26 cellular contexts compared by ENCODE assay signal in genomic region chr6:75794954-75795739, GRCh38. TPM values are rescaled to one million over a fixed set of nuclear protein-coding genes. Genes with fewer than 3 reads are reported as not detected.
DNase-seq lines count a peak whose midpoint lies in the region; ATAC-seq and TF ChIP-seq lines count a peak whose summit lies in the region.
"Had no signal": no experiment of that assay in that cellular context is flagged by ENCODE, and none has a peak within 500 bp of the region (broad histone marks: within the 10 kb centered on the region; RNA-seq: fewer than 3 reads in every experiment).

No MANE protein-coding gene starts in this region.

- dilution Hi-C loops in mammary epithelial cell (cut with HindIII; ENCODE audit: low sequenced_read_pairs) = no loop called here

- H3K4me2 ChIP-seq in mammary epithelial cell (ENCODE audit: insufficient read depth, low read depth, low read length) = peak overlapping the region; percentile 46

- H3K9me3 Mint-ChIP-seq in MCF 10A (ENCODE audit: unreplicated experiment) (no peaks in the 10 kb centered on the region), neural crest cell (no peaks in the 10 kb centered on the region), endothelial cell (ENCODE audit: unreplicated experiment) (no peaks in the 10 kb centered on the region)
- H3K9me3 Mint-ChIP-seq: effector memory CD8-positive, alpha-beta T cell; IgD-negative memory B cell had no signal

- H3K9ac ChIP-seq in mammary epithelial cell (ENCODE audit: insufficient read depth, low read length) (no peak overlapping the region), colonic mucosa (ENCODE audit: low read depth in 2 of 2, low read length in 2 of 2) (no peak overlapping the region)

- POLR2A ChIA-PET in MCF 10A (lab: Yijun Ruan, JAX) = no interaction called here

- H3K4me3 ChIP-seq in mammary epithelial cell (replicated peaks in 1 of 3; ENCODE audit: insufficient read depth in 1 of 3, low read depth in 2 of 3, low read length in 3 of 3) (no peak overlapping the region), fibroblast of mammary gland (ENCODE audit: control insufficient read depth, low read depth, low read length) (no peak overlapping the region), colonic mucosa (no peak overlapping the region)
- H3K4me3 ChIP-seq: esophagus squamous epithelium, SJSA1, spleen, transverse colon had no signal

- H3K27ac Mint-ChIP-seq in MCF 10A (ENCODE audit: low read depth, unreplicated experiment) (no peak overlapping the region), neural crest cell (ENCODE audit: unreplicated experiment) (peak overlapping the region; percentile 54), endothelial cell (ENCODE audit: unreplicated experiment) (no peak overlapping the region)
- H3K27ac Mint-ChIP-seq: effector memory CD8-positive, alpha-beta T cell; IgD-negative memory B cell; T-helper 17 cell had no signal

- H3K36me3 Mint-ChIP-seq in MCF 10A (ENCODE audit: insufficient read depth, unreplicated experiment) (peaks cover 6% of the 10 kb centered on the region), neural crest cell (ENCODE audit: low read depth) (no peaks in the 10 kb centered on the region), endothelial cell (ENCODE audit: low read depth, unreplicated experiment) (no peaks in the 10 kb centered on the region)

- no peaks in the 10 kb centered on the region for H3K36me3 ChIP-seq in mammary epithelial cell (ENCODE audit: insufficient read depth, low read length)
- no peaks in the 10 kb centered on the region for H3K36me3 ChIP-seq in colonic mucosa
- H3K36me3 ChIP-seq: BE2C, esophagus squamous epithelium, SJSA1, spleen, transverse colon had no signal

- BruUV-seq in mammary epithelial cell (replicated peaks; lab: Mats Ljungman, UMichigan) = no TSS peak
- BruUV-seq in MCF 10A (replicated peaks; lab: Mats Ljungman, UMichigan) = no TSS peak

- CTCF ChIA-PET in mammary epithelial cell (lab: Charles Lee; ENCODE audit: low non-redundant PET) = no interaction called here
- CTCF ChIA-PET in MCF 10A (lab: Yijun Ruan, JAX) = no interaction called here

- no peak overlapping the region for H3K4me3 Mint-ChIP-seq in MCF 10A (ENCODE audit: unreplicated experiment)
- H3K4me3 Mint-ChIP-seq in neural crest cell = no peak overlapping the region
- no peak overlapping the region for H3K4me3 Mint-ChIP-seq in endothelial cell (ENCODE audit: unreplicated experiment)
- H3K4me3 Mint-ChIP-seq: effector memory CD8-positive, alpha-beta T cell; IgD-negative memory B cell; T-helper 17 cell had no signal

- WGBS in mammary epithelial cell (ENCODE audit: low coverage, missing lambda C conversion rate) = 18% methylated on average over 6 of the region's 6 CpGs

- H4K20me1 ChIP-seq in mammary epithelial cell (ENCODE audit: insufficient read depth, low read length) = no peaks in the 10 kb centered on the region

- in situ Hi-C loops in mammary epithelial cell (cut with MboI; ENCODE audit: low sequenced_read_pairs in 2 of 2) = no loop called here

- H3K9me3 ChIP-seq in mammary epithelial cell (replicated peaks; ENCODE audit: insufficient read depth, low read length) = no peaks in the 10 kb centered on the region
- H3K9me3 ChIP-seq in colonic mucosa = no peaks in the 10 kb centered on the region
- H3K9me3 ChIP-seq: BE2C, esophagus squamous epithelium, SJSA1, transverse colon had no signal

- TF ChIP-seq CTCF in mammary epithelial cell (conservative IDR thresholded peaks at IDR 0.05 in 1 of 2, IDR thresholded peaks at IDR 0.05 in 1 of 2; ENCODE audit: extremely low read depth in 1 of 2, insufficient read depth in 1 of 2, low read depth in 1 of 2, low read length in 2 of 2) = no peak
- no peak for TF ChIP-seq CTCF in MCF 10A (IDR thresholded peaks at IDR 0.05; ENCODE audit: unreplicated experiment)
- no peak for TF ChIP-seq CTCF in fibroblast of mammary gland (conservative IDR thresholded peaks at IDR 0.05; ENCODE audit: control insufficient read depth, insufficient read depth, low read depth, low read length)
- TF ChIP-seq CTCF in neural crest cell (conservative IDR thresholded peaks at IDR 0.05) = no peak
- TF ChIP-seq CTCF in colonic mucosa (IDR thresholded peaks at IDR 0.05) = no peak
- TF ChIP-seq CTCF in endothelial cell (IDR thresholded peaks at IDR 0.05; ENCODE audit: unreplicated experiment) = no peak

- ATAC-seq in GM21717 (IDR thresholded peaks at IDR 0.05; ENCODE audit: unreplicated experiment) = no peak
- ATAC-seq: effector memory CD8-positive, alpha-beta T cell; stimulated activated naive CD8-positive, alpha-beta T cell treated with anti-CD3 and anti-CD28 coated beads, Interleukin-15, Interleukin-2, amounts not matched to agents 100 U/mL and 50 U/mL, for 24 hours; T-helper 17 cell had no signal

- no peak for DNase-seq in mammary epithelial cell
- DNase-seq in MCF 10A (ENCODE audit: unreplicated experiment) = no peak
- DNase-seq in fibroblast of mammary gland (ENCODE audit: low read depth) = peak; percentile 7
- no peak for DNase-seq in neural crest cell (ENCODE audit: low read depth, low spot score)
- no peak for DNase-seq in colonic mucosa
- no peak for DNase-seq in HPDE6-E6E7 (ENCODE audit: extremely low spot score)
- no peak for DNase-seq in endothelial cell (ENCODE audit: low spot score)
- DNase-seq: activated CD4-positive, alpha-beta T cell treated with anti-CD3 and anti-CD28 coated beads for 48 hours; activated naive CD4-positive, alpha-beta T cell treated with anti-CD3 and anti-CD28 coated beads, Interleukin-2, amount 50 U/mL, for 16 hours; BE2C; DND-41; effector memory CD8-positive, alpha-beta T cell; esophagus squamous epithelium; glutamatergic neuron; GOT3; NCI-H1436; NCI-H510A treated with DMSO at 0.1 percent for 48 hours; spleen; stimulated activated CD4-positive, alpha-beta T cell treated with anti-CD3 and anti-CD28 coated beads, Interleukin-4, amount 100 ng/mL, for 24 hours; stimulated activated naive CD8-positive, alpha-beta T cell treated with anti-CD3 and anti-CD28 coated beads, Interleukin-15, Interleukin-2, amounts not matched to agents 100 U/mL and 50 U/mL, for 24 hours; T-helper 17 cell; transverse colon had no signal

- H3K4me1 ChIP-seq in mammary epithelial cell (ENCODE audit: insufficient read depth, low read length) (peaks cover 9% of the 10 kb centered on the region), colonic mucosa (no peaks in the 10 kb centered on the region)
- H3K4me1 ChIP-seq: BE2C, spleen, transverse colon had no signal

- H3K79me2 ChIP-seq in mammary epithelial cell (ENCODE audit: insufficient read depth, low read length) = peaks cover 72% of the 10 kb centered on the region

- H2AFZ ChIP-seq in mammary epithelial cell (ENCODE audit: low read depth, low read length) = no peak overlapping the region

- H3K27ac ChIP-seq in mammary epithelial cell (ENCODE audit: insufficient read depth, low read depth, low read length) (no peak overlapping the region), colonic mucosa (no peak overlapping the region)
- H3K27ac ChIP-seq: esophagus squamous epithelium, HL-60, SJSA1, spleen, transverse colon had no signal

- H3K27me3 ChIP-seq in mammary epithelial cell (ENCODE audit: insufficient read depth, low read length) = no peaks in the 10 kb centered on the region
- H3K27me3 ChIP-seq in colonic mucosa = no peaks in the 10 kb centered on the region
- H3K27me3 ChIP-seq: BE2C, esophagus squamous epithelium, SJSA1, spleen, transverse colon had no signal

- peaks cover 11% of the 10 kb centered on the region for H3K4me1 Mint-ChIP-seq in MCF 10A (ENCODE audit: insufficient read depth, unreplicated experiment)
- H3K4me1 Mint-ChIP-seq in neural crest cell = peaks cover 30% of the 10 kb centered on the region
- peaks cover 5% of the 10 kb centered on the region for H3K4me1 Mint-ChIP-seq in endothelial cell (ENCODE audit: unreplicated experiment)
- H3K4me1 Mint-ChIP-seq: IgD-negative memory B cell, T-helper 17 cell had no signal

- H3K27me3 Mint-ChIP-seq in MCF 10A (ENCODE audit: insufficient read depth, unreplicated experiment) (no peaks in the 10 kb centered on the region), neural crest cell (ENCODE audit: low read depth) (no peaks in the 10 kb centered on the region), endothelial cell (ENCODE audit: unreplicated experiment) (peaks cover 6% of the 10 kb centered on the region)
- H3K27me3 Mint-ChIP-seq: effector memory CD8-positive, alpha-beta T cell; T-helper 17 cell had no signal

- intact Hi-C loops in mammary epithelial cell (cut with micrococcal nuclease) (loop anchor here (5.0 kb wide), 1 partner anchor 43 kb away; no protein-coding TSS in a partner anchor), MCF 10A (cut with micrococcal nuclease) (no loop called here), colonic mucosa (cut with DNase I) (no loop called here)

RNA-seq across cellular contexts. Expression of gene MYO6, which starts 46.1 kb away (rescaled TPM):
- 10 to 100 TPM; 29.5 to 49.8 TPM for total RNA-seq in mammary epithelial cell
- polyA plus RNA-seq in mammary epithelial cell = 12.9 TPM
- polyA minus RNA-seq in mammary epithelial cell = 28.0 TPM
- total RNA-seq in MCF 10A (2022) = 26.8 and 28.9 TPM in 2 replicates
- total RNA-seq in neural crest cell = 24.5 and 25.7 TPM in 2 replicates
- 10 to 100 TPM; 72.3 to 80.9 TPM for total RNA-seq in colonic mucosa
- 135 TPM for total RNA-seq in endothelial cell (ENCODE audit: unreplicated experiment)
